In the genomic region with DNA sequence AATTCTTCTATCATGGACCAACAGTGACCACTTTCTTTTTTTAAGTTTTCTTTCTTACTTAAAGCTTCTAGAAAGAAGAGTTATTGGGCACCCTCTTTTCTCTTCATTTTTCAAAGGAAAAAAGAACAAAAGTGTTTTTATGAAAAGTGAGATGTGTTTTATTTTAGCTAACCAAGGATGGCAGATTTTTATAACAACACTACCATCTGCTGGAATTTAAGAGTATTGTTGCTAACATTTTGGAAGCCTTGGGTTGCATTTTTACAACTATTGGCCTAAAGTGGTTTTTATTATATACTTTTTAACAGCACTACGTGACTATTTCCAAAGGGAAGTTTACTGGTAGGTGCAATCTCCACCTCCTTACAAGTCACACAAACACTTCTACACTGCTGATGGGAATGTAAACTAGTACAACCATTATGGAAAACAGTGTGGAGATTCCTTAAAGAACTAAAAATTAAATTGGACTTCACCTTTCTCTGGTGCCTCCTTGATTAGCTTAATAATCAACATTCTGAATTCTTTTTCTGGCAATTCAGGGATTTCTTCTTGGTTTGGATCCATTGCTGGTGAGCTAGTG, we compare ENCODE assay signal across 11 cellular contexts.
DNase-seq lines count a peak whose midpoint lies in the region; ATAC-seq and TF ChIP-seq lines count a peak whose summit lies in the region.
"Had no signal": no experiment of that assay in that cellular context is flagged by ENCODE, and none has a peak within 500 bp of the region (broad histone marks: within the 10 kb centered on the region; RNA-seq: fewer than 3 reads in every experiment).

No MANE protein-coding gene starts in this region.

- H3T11ph ChIP-seq in H9 (ENCODE audit: low read length), result no peak overlapping the region

- no CpG with 5 or more reads among the region's 1 CpG for WGBS in H9 (ENCODE audit: extremely low coverage, insufficient read length, low lambda C conversion rate)

- no peak overlapping the region for H3K27ac ChIP-seq in H9 (ENCODE audit: insufficient read length, low read depth, low read length)

- H2BK5ac ChIP-seq in H9 (ENCODE audit: insufficient read length, low read length), result no peak overlapping the region

- H3K9me3 ChIP-seq in H9 (ENCODE audit: control insufficient read depth, low read depth, low read length), result peaks cover 6% of the 10 kb centered on the region

- H3K4ac ChIP-seq in H9 (ENCODE audit: low read depth, low read length), result no peak overlapping the region

- peaks cover 0 to 3% of the 10 kb centered on the region in 2 experiments; a peak in 1 of 4 replicates for H3K4me1 Mint-ChIP-seq in H9
- H3K4me1 Mint-ChIP-seq: memory B cell had no signal

- H2BK120ac ChIP-seq in H9 (ENCODE audit: low read depth, low read length, poor library complexity, severe bottlenecking), result no peak overlapping the region

- H4K20me1 ChIP-seq in H9 (ENCODE audit: control insufficient read depth, insufficient read depth, insufficient read length), result no peaks in the 10 kb centered on the region

- H3K23me2 ChIP-seq in H9 (ENCODE audit: insufficient read length, low read depth, low read length, poor library complexity, severe bottlenecking), result no peaks in the 10 kb centered on the region

- no peaks in the 10 kb centered on the region for H3K79me1 ChIP-seq in H9 (ENCODE audit: insufficient read depth, low read depth, low read length, poor library complexity, severe bottlenecking)

- no peak overlapping the region for H3K4me2 ChIP-seq in H9 (ENCODE audit: insufficient read depth, insufficient read length, low read length)

- H2BK15ac ChIP-seq in H9 (ENCODE audit: low read depth, low read length), result no peak overlapping the region

- ATAC-seq in left lobe of liver (peak; percentile 78), HG02759 (IDR thresholded peaks at IDR 0.05; ENCODE audit: unreplicated experiment) (no peak), HG03135 (IDR thresholded peaks at IDR 0.05; ENCODE audit: unreplicated experiment) (no peak)

- H3K9me3 Mint-ChIP-seq in H9, result peaks cover 6 to 9% of the 10 kb centered on the region in 2 experiments; a peak in 4 of 5 replicates
- H3K9me3 Mint-ChIP-seq: memory B cell had no signal

- H4K5ac ChIP-seq in H9 (ENCODE audit: insufficient read length, low read depth, low read length), result no peak overlapping the region

- no peak overlapping the region for H4K91ac ChIP-seq in H9 (ENCODE audit: insufficient read length, low read depth, low read length)

- no peak overlapping the region for H2BK20ac ChIP-seq in H9 (ENCODE audit: low read depth, low read length, poor library complexity, severe bottlenecking)

- no peaks in the 10 kb centered on the region for H3K79me2 ChIP-seq in H9 (ENCODE audit: insufficient read depth, low read length)

- H3K14ac ChIP-seq in H9 (ENCODE audit: insufficient read depth, low read length), result no peak overlapping the region

- H3K27me3 Mint-ChIP-seq in H9 (ENCODE audit: low read depth), result no peaks in the 10 kb centered on the region
- H3K27me3 Mint-ChIP-seq: memory B cell had no signal

- DNase-seq in AG20443 (ENCODE audit: low spot score), result peak; percentile 10
- no peak for DNase-seq in H9
- peak; percentile 26 for DNase-seq in SK-MEL-5 (ENCODE audit: low read depth, low spot score)
- no peak for DNase-seq in left lobe of liver (ENCODE audit: low spot score)
- DNase-seq in iPS-NIHi11 (ENCODE audit: low spot score), result no peak
- DNase-seq in LoVo (ENCODE audit: low spot score), result no peak
- DNase-seq: effector CD4-positive, alpha-beta T cell; stimulated activated CD4-positive, alpha-beta T cell treated with anti-CD3 and anti-CD28 coated beads, Interleukin-1b, Interleukin-23, amount 100 ng/mL, for 48 hours had no signal

- no peak overlapping the region for H2AFZ ChIP-seq in H9 (ENCODE audit: low read length)

- H3K4me3 Mint-ChIP-seq in H9, result no peak overlapping the region; a peak in 1 of 5 replicates
- H3K4me3 Mint-ChIP-seq: memory B cell had no signal

- no peak overlapping the region for H3K27ac Mint-ChIP-seq in H9
- H3K27ac Mint-ChIP-seq: memory B cell had no signal

- H3K9ac ChIP-seq in H9 (ENCODE audit: extremely low read depth, insufficient read length, low read length), result no peak overlapping the region

- TF ChIP-seq CTCF in H9 (conservative IDR thresholded peaks at IDR 0.05), result peak; percentile 59

- H4K8ac ChIP-seq in H9 (replicated peaks; ENCODE audit: insufficient read length, low read depth, low read length), result no peak overlapping the region

- no peak overlapping the region for H3K18ac ChIP-seq in H9 (ENCODE audit: insufficient read length, low read depth, low read length)

- H3K23ac ChIP-seq in H9 (ENCODE audit: insufficient read length, low read depth, low read length), result no peak overlapping the region

- H2BK12ac ChIP-seq in H9 (ENCODE audit: insufficient read length, low read depth, low read length), result no peak overlapping the region

- H3K36me3 Mint-ChIP-seq in H9 (ENCODE audit: insufficient read depth in 1 of 3, low read depth in 3 of 3), result peaks cover 0 to 4% (median 3%) of the 10 kb centered on the region in 3 experiments; a peak in 4 of 7 replicates
- H3K36me3 Mint-ChIP-seq: memory B cell had no signal

- in situ Hi-C loops in SK-MEL-5 (cut with HindIII; ENCODE audit: low pct_unique_long_range_greater_than_20kb, low sequenced_read_pairs), result no loop called here

- no peaks in the 10 kb centered on the region for H3K27me3 ChIP-seq in H9 (ENCODE audit: insufficient read depth, low read length)

- no peak overlapping the region for H3K56ac ChIP-seq in H9 (ENCODE audit: insufficient read length, low read depth, low read length)

- no peaks in the 10 kb centered on the region for H3K4me1 ChIP-seq in H9 (ENCODE audit: insufficient read depth, low read length)

- no peak overlapping the region for H2AK5ac ChIP-seq in H9 (ENCODE audit: insufficient read length, low read length)

Comparison
In these comparisons a context has a peak if more than half of its experiments do, and no peak if none do; other contexts are left out.
1. DNase-seq: peak in AG20443 (single experiment) and SK-MEL-5 (single experiment); none in H9 (single experiment), left lobe of liver (single experiment), iPS-NIHi11 (single experiment) and LoVo (single experiment).